ENCODE assay signal across 8 cellular contexts in genomic region chr1:155085504-155086181, GRCh38. TPM values are rescaled to one million over a fixed set of nuclear protein-coding genes. Genes with fewer than 3 reads are reported as not detected.
A peak's percentile ranks its signal among the peaks of the same experiment; 100 is the strongest.
DNase-seq lines count a peak whose midpoint lies in the region; ATAC-seq and TF ChIP-seq lines count a peak whose summit lies in the region.

No MANE protein-coding gene starts in this region.

- peaks cover 22% of the 10 kb centered on the region for H3K4me1 Mint-ChIP-seq in progenitor cell of endocrine pancreas (ENCODE audit: low read depth)

- H3K9me3 Mint-ChIP-seq in progenitor cell of endocrine pancreas (ENCODE audit: low read depth): no peaks in the 10 kb centered on the region

- H3K27me3 ChIP-seq in uterus: peaks cover 30 to 34% of the 10 kb centered on the region in 2 donors

- H3K27ac Mint-ChIP-seq in progenitor cell of endocrine pancreas: peak overlapping the region; percentile 98

- no peak for TF ChIP-seq CTCF in progenitor cell of endocrine pancreas (IDR thresholded peaks at IDR 0.05; ENCODE audit: unreplicated experiment)
- TF ChIP-seq CTCF in uterus (IDR thresholded peaks at IDR 0.05): no peak

- peaks cover under 1 to 26% of the 10 kb centered on the region in 2 donors for H3K4me1 ChIP-seq in uterus

- intact Hi-C loops in Right ventricle myocardium superior (cut with DNase I): loop anchor here (10.0 kb wide), 1 partner anchor 181 kb away; no protein-coding TSS in a partner anchor
- intact Hi-C loops in uterus (cut with DNase I; ENCODE audit: low total_unique reads): no loop called here

- H3K36me3 Mint-ChIP-seq in progenitor cell of endocrine pancreas (ENCODE audit: insufficient read depth): peaks cover 1% of the 10 kb centered on the region

- peak overlapping the region; percentile 95 for H3K4me3 Mint-ChIP-seq in progenitor cell of endocrine pancreas (ENCODE audit: low read depth)

- no peaks in the 10 kb centered on the region for H3K9me3 ChIP-seq in uterus

- ATAC-seq in Right ventricle myocardium superior (ENCODE audit: poor library complexity): peak; percentile 30
- no peak for ATAC-seq in GM21526 (IDR thresholded peaks at IDR 0.05; ENCODE audit: low FRiP score, unreplicated experiment)

- H3K36me3 ChIP-seq in uterus: no peaks in the 10 kb centered on the region

- no peak for TF ChIP-seq POLR2A in uterus (IDR thresholded peaks at IDR 0.05)

- DNase-seq in NCI-H1417 (lab: John Stamatoyannopoulos, UW) (peak; percentile 45 to 64 (median 54)), NCI-H1417 treated with DMSO at 0.1 percent for 48 hours (lab: John Stamatoyannopoulos, UW) (no peak), RPMI7951 (ENCODE audit: low read depth) (peak; percentile 37), Right ventricle myocardium superior (peak; percentile 74), progenitor cell of endocrine pancreas (ENCODE audit: low spot score, unreplicated experiment) (no peak), uterus (peak; percentile 64 to 76)
- peak; percentile 92 for DNase-seq in activated effector memory CD4-positive, alpha-beta T cell treated with anti-CD3 and anti-CD28 coated beads, Interleukin-2, amount 50 U/mL, for 16 hours

- H3K4me3 ChIP-seq in uterus: peak overlapping the region; percentile 60 to 74

- peaks cover 38% of the 10 kb centered on the region for H3K27me3 Mint-ChIP-seq in progenitor cell of endocrine pancreas

- H3K27ac ChIP-seq in uterus: peak overlapping the region; percentile 84 to 91

RNA-seq across cellular contexts. Expression of gene EFNA3, which starts 7.0 kb away (rescaled TPM):
- total RNA-seq in RPMI7951 (2014; rRNA removed; shearing (Covaris generic)): 0.48 and 0.68 TPM in 2 replicates
- total RNA-seq in Right ventricle myocardium superior: 0.75 TPM
- 9.0 and 10.5 TPM in 2 replicates for total RNA-seq in progenitor cell of endocrine pancreas
- total RNA-seq in uterus: 1 to 10 TPM in 3 of 4 donors, not detected in 1; 3.2 to 7.6 (median 3.3) TPM

RNA-seq across cellular contexts. Expression of gene EFNA4, which starts 22.1 kb away (rescaled TPM):
- 4.7 and 5.8 TPM in 2 replicates for total RNA-seq in RPMI7951 (2014; rRNA removed; shearing (Covaris generic))
- total RNA-seq in Right ventricle myocardium superior (2.6 TPM), progenitor cell of endocrine pancreas (45.5 and 46.8 TPM in 2 replicates), uterus (1 to 10 TPM in 2 of 4 donors, not detected in 2; 8.0 to 8.4 TPM)

RNA-seq across cellular contexts. Expression of gene ADAM15, which starts 34.5 kb away (rescaled TPM):
- 30.6 and 31.8 TPM in 2 replicates for total RNA-seq in RPMI7951 (2014; rRNA removed; shearing (Covaris generic))
- total RNA-seq in Right ventricle myocardium superior (77.6 TPM), progenitor cell of endocrine pancreas (20.9 and 22.1 TPM in 2 replicates), uterus (100 to 1,000 TPM in 3 of 4 donors, 10 to 100 TPM in 1; 58.6 to 270 (median 153) TPM)

RNA-seq across cellular contexts. Expression of gene EFNA1, which starts 42.0 kb away (rescaled TPM):
- 0.59 and 2.5 TPM in 2 replicates for total RNA-seq in RPMI7951 (2014; rRNA removed; shearing (Covaris generic))
- total RNA-seq in Right ventricle myocardium superior (41.5 TPM), progenitor cell of endocrine pancreas (22.1 and 22.2 TPM in 2 replicates), uterus (10 to 100 TPM; 22.3 to 58.5 (median 36.5) TPM)

RNA-seq across cellular contexts. Expression of gene SLC50A1, which starts 50.0 kb away (rescaled TPM):
- 24.2 and 32.5 TPM in 2 replicates for total RNA-seq in RPMI7951 (2014; rRNA removed; shearing (Covaris generic))
- 7.1 TPM for total RNA-seq in Right ventricle myocardium superior
- 33.3 and 35.5 TPM in 2 replicates for total RNA-seq in progenitor cell of endocrine pancreas
- 10 to 100 TPM in 3 of 4 donors, under 1 TPM in 1; 0.26 to 24.0 (median 21.8) TPM for total RNA-seq in uterus

Comparison
In these comparisons a context has a peak if more than half of its experiments do, and no peak if none do; other contexts are left out.
1. DNase-seq: peak in NCI-H1417 (3 of 3), RPMI7951 (single experiment), activated effector memory CD4-positive, alpha-beta T cell treated with anti-CD3 and anti-CD28 coated beads, Interleukin-2, amount 50 U/mL, for 16 hours (single experiment), Right ventricle myocardium superior (single experiment) and uterus (2 of 2); none in NCI-H1417 treated with DMSO at 0.1 percent for 48 hours (single experiment) and progenitor cell of endocrine pancreas (single experiment).